ENCODE assay signal across 7 cellular contexts in the genomic region with DNA sequence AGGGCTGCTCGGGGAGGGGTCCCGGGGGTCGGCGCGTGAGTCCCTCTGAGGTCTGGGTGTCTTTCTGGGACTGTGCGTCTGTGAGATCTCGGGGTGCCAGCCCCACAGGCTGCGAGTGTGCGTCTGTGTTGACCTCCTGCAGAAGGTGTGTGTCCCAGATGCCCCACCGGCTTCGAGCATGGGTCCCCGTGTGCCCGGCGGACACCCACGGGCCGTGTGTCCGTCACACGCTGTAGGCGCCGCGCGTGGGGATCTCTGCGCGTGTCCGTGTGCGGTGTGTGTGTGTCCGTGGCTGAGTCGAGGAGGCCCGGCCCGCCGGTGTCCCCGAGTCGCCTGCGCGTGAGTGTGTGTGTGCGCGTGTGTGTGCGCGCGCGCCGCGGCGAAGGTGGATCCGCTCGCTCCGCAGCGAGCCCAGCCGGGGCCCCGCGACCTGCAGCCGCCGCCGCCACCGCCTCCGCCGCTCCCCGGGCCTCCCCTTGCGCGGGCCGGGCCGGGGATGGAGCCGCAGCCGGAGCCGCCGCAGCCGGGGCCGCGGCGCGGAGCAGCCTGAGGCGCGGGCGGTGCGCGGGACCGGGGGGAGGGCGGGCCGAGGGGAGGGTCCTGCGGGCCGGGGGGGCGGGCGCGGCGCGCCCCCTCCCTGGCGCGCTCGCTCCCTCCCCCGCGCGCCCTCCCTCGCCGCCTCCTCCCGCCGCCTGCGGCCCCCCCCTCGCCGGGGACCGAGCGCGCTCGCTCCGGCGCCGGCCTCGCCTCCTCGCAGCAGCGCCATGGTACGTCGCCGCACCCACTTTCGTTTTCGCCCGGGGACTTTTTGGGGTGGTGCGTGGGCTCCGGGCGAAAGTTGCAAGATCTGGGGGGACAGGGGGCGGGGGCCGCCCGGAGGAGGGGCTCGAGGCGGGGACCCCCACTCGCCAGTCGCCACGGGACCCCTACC.
DNase-seq lines count a peak whose midpoint lies in the region; FAIRE-seq and TF ChIP-seq lines count a peak whose summit lies in the region.

No MANE protein-coding gene starts in this region.

- H3K9ac ChIP-seq in endocrine pancreas (ENCODE audit: control insufficient read depth, insufficient read depth, low read length) (peak overlapping the region; percentile 70), muscle layer of colon (ENCODE audit: low read length) (peak overlapping the region; percentile 61)

- DNase-seq in GM18507 (ENCODE audit: extremely low spot score, insufficient read length, low read depth) (peak; percentile 77), LNCaP clone FGC (ENCODE audit: low read depth) (no peak), NCI-H2107 treated with DMSO at 0.1 percent for 48 hours (lab: John Stamatoyannopoulos, UW; ENCODE audit: unreplicated experiment) (no peak)
- peak; percentile 87 for DNase-seq in activated CD8-positive, alpha-beta memory T cell treated with anti-CD3 and anti-CD28 coated beads for 24 hours
- peak; percentile 65 for DNase-seq in stimulated activated naive CD4-positive, alpha-beta T cell treated with Interleukin-2 at 50 U/mL for 16 hours (lab: John Stamatoyannopoulos, UW)

- H3K4me1 ChIP-seq in endocrine pancreas (ENCODE audit: control insufficient read depth, insufficient read depth, low read length) (no peaks in the 10 kb centered on the region), muscle layer of colon (ENCODE audit: insufficient read depth, low read length) (peaks cover 30% of the 10 kb centered on the region)

- H3K4me3 ChIP-seq in LNCaP clone FGC (ENCODE audit: low read depth, low read length) (peak overlapping the region; percentile 62), endocrine pancreas (ENCODE audit: control insufficient read depth, insufficient read depth, low read length) (no peak overlapping the region), muscle layer of colon (ENCODE audit: low read depth in 1 of 2, low read length in 2 of 2) (peak overlapping the region; percentile 75 to 79)

- H3K27ac ChIP-seq in muscle layer of colon (ENCODE audit: low read depth, low read length), result peak overlapping the region; percentile 80

- TF ChIP-seq CTCF in LNCaP clone FGC (IDR thresholded peaks at IDR 0.05; ENCODE audit: control insufficient read depth, extremely low read depth, insufficient read depth), result no peak

- H3K9me3 ChIP-seq in endocrine pancreas (ENCODE audit: control insufficient read depth, low read length) (no peaks in the 10 kb centered on the region), muscle layer of colon (ENCODE audit: low read length) (no peaks in the 10 kb centered on the region)

- H3K36me3 ChIP-seq in endocrine pancreas (ENCODE audit: control insufficient read depth, insufficient read depth, low read length) (no peaks in the 10 kb centered on the region), muscle layer of colon (ENCODE audit: insufficient read depth, low read length) (no peaks in the 10 kb centered on the region)

- FAIRE-seq in GM18507 (lab: Jason Lieb, UNC), result peak; percentile 74

- H3K27me3 ChIP-seq in endocrine pancreas (ENCODE audit: control insufficient read depth, insufficient read depth, low read length), result no peaks in the 10 kb centered on the region
- no peaks in the 10 kb centered on the region for H3K27me3 ChIP-seq in muscle layer of colon (ENCODE audit: control insufficient read depth in 1 of 2, insufficient read depth in 2 of 2, low read length in 2 of 2)

Comparison
In these comparisons a context has a peak if more than half of its experiments do, and no peak if none do; other contexts are left out.
1. DNase-seq: peak in GM18507 (single experiment), activated CD8-positive, alpha-beta memory T cell treated with anti-CD3 and anti-CD28 coated beads for 24 hours (single experiment) and stimulated activated naive CD4-positive, alpha-beta T cell treated with Interleukin-2 at 50 U/mL for 16 hours (single experiment); none in LNCaP clone FGC (single experiment) and NCI-H2107 treated with DMSO at 0.1 percent for 48 hours (single experiment).